Comparison of ENCODE assay signal across 33 cellular contexts in the genomic region with DNA sequence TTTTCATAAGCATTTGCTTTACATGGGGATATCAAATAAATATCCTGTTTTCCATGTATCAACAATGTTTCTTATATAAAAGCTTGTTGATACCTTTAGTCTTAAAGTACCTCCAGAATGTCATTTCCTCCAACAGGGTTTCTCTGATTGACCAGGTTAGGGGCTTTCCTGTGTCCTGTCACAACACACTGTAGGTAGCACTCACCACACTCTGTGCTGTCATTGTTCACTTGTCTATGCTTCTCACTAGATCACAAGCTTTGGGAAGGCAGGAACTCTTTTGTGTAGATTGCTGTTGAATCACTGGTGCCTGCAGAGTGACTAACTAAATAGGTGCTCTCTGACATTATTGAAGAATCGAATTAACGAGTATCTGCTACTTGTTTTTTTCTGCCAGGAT. TPM values are rescaled to one million over a fixed set of nuclear protein-coding genes. Genes with fewer than 3 reads are reported as not detected.
"Had no signal": no experiment of that assay in that cellular context is flagged by ENCODE, and none has a peak within 500 bp of the region (broad histone marks: within the 10 kb centered on the region; RNA-seq: fewer than 3 reads in every experiment).

No MANE protein-coding gene starts in this region.

- ATAC-seq: body of pancreas, left cardiac atrium, left ventricle myocardium superior, right cardiac atrium had no signal

- H3K27ac ChIP-seq: adrenal gland, body of pancreas, cardiac muscle cell, colonic mucosa, testis, transverse colon, WERI-Rb-1 had no signal

- H3K27ac Mint-ChIP-seq: activated naive CD4-positive, alpha-beta T cell treated with anti-CD3 and anti-CD28 coated beads, Interleukin-2, amount 50 U/mL, for 72 hours; mesothelial cell of epicardium had no signal

- H3K9me3 ChIP-seq: adrenal gland, body of pancreas, colonic mucosa, testis, transverse colon had no signal

- H3K4me1 ChIP-seq: adrenal gland, body of pancreas, colonic mucosa, testis, transverse colon had no signal

- H3K27me3 Mint-ChIP-seq: naive B cell had no signal

- H3K9me3 Mint-ChIP-seq: activated naive CD4-positive, alpha-beta T cell treated with anti-CD3 and anti-CD28 coated beads, Interleukin-2, amount 50 U/mL, for 72 hours; mesothelial cell of epicardium; naive B cell; neural crest cell had no signal

- H3K4me3 Mint-ChIP-seq: mesothelial cell of epicardium, naive B cell, neural crest cell had no signal

- FAIRE-seq: endothelial cell of umbilical vein, keratinocyte, TTC549, urothelium cell line had no signal

- H3K27me3 ChIP-seq: adrenal gland, body of pancreas, cardiac muscle cell, colonic mucosa, testis, transverse colon had no signal

- DNase-seq: activated CD4-positive, alpha-beta T cell treated with anti-CD3 and anti-CD28 coated beads, Interleukin-2, amount 50 U/mL, for 1 hour; activated CD4-positive, CD25-positive, alpha-beta regulatory T cell treated with anti-CD3 and anti-CD28 coated beads, Interleukin-2, amount 50 U/mL, for 72 hours; activated naive CD4-positive, alpha-beta T cell; adrenal gland; aorta; body of pancreas; cerebellar nuclear complex; colonic mucosa; effector memory CD4-positive, alpha-beta T cell; head of caudate nucleus; hippocampal formation; left cardiac atrium; left ventricle myocardium superior; naive B cell; posterior cingulate gyrus; right cardiac atrium; stimulated activated CD4-positive, alpha-beta T cell treated with anti-CD3 and anti-CD28 coated beads, Interleukin-15, amount 100 ng/mL, for 24 hours; stimulated activated CD4-positive, alpha-beta T cell treated with anti-CD3 and anti-CD28 coated beads, Interleukin-2, amount 100 ng/mL, for 24 hours; stimulated activated naive CD4-positive, alpha-beta T cell; testis; transverse colon; WERI-Rb-1 had no signal

- H3K4me3 ChIP-seq: adrenal gland, body of pancreas, cardiac muscle cell, colonic mucosa, testis, transverse colon had no signal

- H3K4me1 Mint-ChIP-seq: mesothelial cell of epicardium, neural crest cell had no signal

RNA-seq across cellular contexts. Expression of gene USP50, which starts 49.8 kb away (rescaled TPM):
- total RNA-seq: activated naive CD4-positive, alpha-beta T cell treated with anti-CD3 and anti-CD28 coated beads, Interleukin-2, amount 50 U/mL, for 72 hours; body of pancreas; cardiac muscle cell; colonic mucosa; dermis microvascular lymphatic vessel endothelial cell; endothelial cell of umbilical vein; fibroblast of villous mesenchyme; left ventricle myocardium superior; transverse colon had no signal
- polyA plus RNA-seq: adrenal gland, aorta, cardiac muscle cell, endothelial cell of umbilical vein, esophagus, keratinocyte, right cardiac atrium had no signal
